Comparison of ENCODE assay signal across 2 cellular contexts in genomic region chr1:204545202-204545601, GRCh38.
TF ChIP-seq lines count a peak whose summit lies in the region.

No MANE protein-coding gene starts in this region.

TF ChIP-seq in IMR-90, 13 proteins besides CTCF, POLR2A, EP300 and RAD21:
- TF ChIP-seq MAFK (IDR thresholded peaks at IDR 0.05; ENCODE audit: low read depth, low read length) = no peak
- no peak for TF ChIP-seq NFE2L2 (IDR thresholded peaks at IDR 0.05; ENCODE audit: low read depth, low read length)
- TF ChIP-seq CEBPB (IDR thresholded peaks at IDR 0.05; ENCODE audit: low read depth, low read length) = peak; percentile 54; the same call in 1 of the 2 replicates
- no peak for TF ChIP-seq RCOR1 (IDR thresholded peaks at IDR 0.05; ENCODE audit: insufficient replicate concordance, low read length)

TF ChIP-seq in GM12878, 131 proteins besides CTCF, POLR2A, EP300 and RAD21:
- no peak for TF ChIP-seq TCF12 (IDR thresholded peaks at IDR 0.05; ENCODE audit: low read depth, low read length)
